Comparison of ENCODE assay signal across 8 cellular contexts in genomic region chr10:97407211-97407951, GRCh38. TPM values are rescaled to one million over a fixed set of nuclear protein-coding genes. Genes with fewer than 3 reads are reported as not detected.
DNase-seq lines count a peak whose midpoint lies in the region; ATAC-seq, FAIRE-seq and TF ChIP-seq lines count a peak whose summit lies in the region.

No MANE protein-coding gene starts in this region.

- H2AFZ ChIP-seq in GM12878 (ENCODE audit: control insufficient read depth, low read depth, low read length), result peak overlapping the region; percentile 86

- H3K4me1 ChIP-seq in GM12878 (ENCODE audit: control insufficient read depth, insufficient read depth, low read length), result no peaks in the 10 kb centered on the region
- H3K4me1 ChIP-seq in sigmoid colon, result peaks cover 0 to 9% (median 9%) of the 10 kb centered on the region in 4 donors

- H3K9ac ChIP-seq in GM12878 (ENCODE audit: control insufficient read depth, insufficient read depth, low read length), result no peak overlapping the region

- intact Hi-C loops in GM12878 (cut with micrococcal nuclease; ENCODE audit: unreplicated experiment) (loop anchor here (1.0 to 2.0 kb wide), 4 partner anchors 19 to 205 kb away; partner anchors contain the start of genes EXOSC1, PGAM1 and ZDHHC16), sigmoid colon (cut with DNase I) (no loop called here)

- H3K27me3 ChIP-seq in GM12878 (replicated peaks in 1 of 2; ENCODE audit: control insufficient read depth in 2 of 2, insufficient read depth in 2 of 2, low read length in 1 of 2) (no peaks in the 10 kb centered on the region), sigmoid colon (no peaks in the 10 kb centered on the region)

- H3K4me3 ChIP-seq in GM12878 (no peak overlapping the region), sigmoid colon (no peak overlapping the region)

- in situ Hi-C loops in GM12878 (cut with MboI), result no loop called here

- H3K36me3 ChIP-seq in GM12878 (ENCODE audit: control insufficient read depth in 2 of 2, insufficient read depth in 2 of 2, low read length in 1 of 2), result no peaks in the 10 kb centered on the region
- H3K36me3 ChIP-seq in sigmoid colon, result no peaks in the 10 kb centered on the region

- BruUV-seq in GM12878 (replicated peaks; lab: Mats Ljungman, UMichigan), result no TSS peak

- TF ChIP-seq RAD21 in GM12878 (IDR thresholded peaks at IDR 0.05; ENCODE audit: insufficient read depth, low read depth, low read length), result peak; percentile 66

- TF ChIP-seq POLR2A in GM12878 (IDR thresholded peaks at IDR 0.05; ENCODE audit: low read depth, low read length) (no peak), sigmoid colon (IDR thresholded peaks at IDR 0.05) (no peak)

- TF ChIP-seq EP300 in GM12878 (IDR thresholded peaks at IDR 0.05; ENCODE audit: borderline replicate concordance in 1 of 2, control insufficient read depth in 1 of 2, low read depth in 2 of 2, low read length in 2 of 2), result no peak
- TF ChIP-seq EP300 in sigmoid colon (IDR thresholded peaks at IDR 0.05), result no peak

- TF ChIP-seq CTCF in GM12878 (IDR thresholded peaks at IDR 0.05 in 2 of 3, conservative IDR thresholded peaks at IDR 0.05 in 1 of 3; ENCODE audit: control insufficient read depth in 2 of 3, extremely low read depth in 1 of 3, insufficient read depth in 1 of 3, low read depth in 3 of 3, low read length in 3 of 3), result peak; percentile 65 to 80 (median 67)
- TF ChIP-seq CTCF in sigmoid colon (IDR thresholded peaks at IDR 0.05), result peak; percentile 41 to 85 (median 80)

- H3K27me3 Mint-ChIP-seq in T-helper 1 cell treated with Interleukin-12 subunit alpha and Interleukin-12 subunit beta and Interleukin-4 antibody, amounts not matched to agents 30 μg/mL and 1 μg/mL, for 36 hours (ENCODE audit: low read depth), result no peaks in the 10 kb centered on the region

- H3K79me2 ChIP-seq in GM12878 (ENCODE audit: control insufficient read depth, insufficient read depth, low read length), result no peaks in the 10 kb centered on the region

- peak overlapping the region; percentile 68 for H3K4me2 ChIP-seq in GM12878 (ENCODE audit: control insufficient read depth, insufficient read depth)

- no peaks in the 10 kb centered on the region for H3K36me3 Mint-ChIP-seq in T-helper 1 cell treated with Interleukin-12 subunit alpha and Interleukin-12 subunit beta and Interleukin-4 antibody, amounts not matched to agents 30 μg/mL and 1 μg/mL, for 36 hours (ENCODE audit: low read depth)

- H3K27ac Mint-ChIP-seq in T-helper 1 cell treated with Interleukin-12 subunit alpha and Interleukin-12 subunit beta and Interleukin-4 antibody, amounts not matched to agents 30 μg/mL and 1 μg/mL, for 36 hours, result peak overlapping the region; percentile 76

- 1% methylated on average over 10 of the region's 10 CpGs for WGBS in GM12878 (ENCODE audit: insufficient coverage, insufficient replicate concordance, low lambda C conversion rate, missing lambda C conversion rate)
- WGBS in sigmoid colon, 2 donors, result 3 to 5% methylated on average over 10 of the region's 10 CpGs

- CTCF ChIA-PET in GM12878 (lab: Yijun Ruan, JAX), result interaction anchor here (0.7 to 2.9 kb wide), 10 partner anchors 15 to 205 kb away, joined by 3 to 27 read pairs (median 6); no protein-coding TSS in a partner anchor

- no peak overlapping the region for H3K27ac ChIP-seq in GM12878 (ENCODE audit: control insufficient read depth, insufficient read depth)
- peak overlapping the region in 1 of 4 donors; percentile 0 for H3K27ac ChIP-seq in sigmoid colon

- H4K20me1 ChIP-seq in GM12878 (ENCODE audit: control insufficient read depth, insufficient read depth), result no peaks in the 10 kb centered on the region

- DNase-seq in AG08396 (ENCODE audit: low spot score) (peak; percentile 77), NCI-H187 treated with DMSO at 0.1 percent for 48 hours (lab: John Stamatoyannopoulos, UW) (peak; percentile 43), GM12878 (ENCODE audit: low read depth, low spot score) (no peak), hepatic stellate cell (ENCODE audit: low spot score) (peak; percentile 82), sigmoid colon (peak; percentile 76)

- SMC1A ChIA-PET in GM12878 (lab: Charles Lee; ENCODE audit: uncharacterized antibody, unreplicated experiment), result interaction anchor here (0.6 to 1.2 kb wide), 3 partner anchors 12 to 22 kb away, joined by 3 to 4 read pairs (median 3); no protein-coding TSS in a partner anchor

- peak overlapping the region; percentile 68 for H3K4me3 Mint-ChIP-seq in T-helper 1 cell treated with Interleukin-12 subunit alpha and Interleukin-12 subunit beta and Interleukin-4 antibody, amounts not matched to agents 30 μg/mL and 1 μg/mL, for 36 hours

- H3K9me3 ChIP-seq in GM12878 (replicated peaks; ENCODE audit: control insufficient read depth, insufficient read depth, low read length) (no peaks in the 10 kb centered on the region), sigmoid colon (no peaks in the 10 kb centered on the region)

- ATAC-seq in GM18519 (IDR thresholded peaks at IDR 0.05; ENCODE audit: low FRiP score, unreplicated experiment) (peak; percentile 60), HG02981 (IDR thresholded peaks at IDR 0.05; ENCODE audit: unreplicated experiment) (peak; percentile 82), GM12878 (peak; percentile 99)

- RAD21 ChIA-PET in GM12878 (lab: Charles Lee; ENCODE audit: unreplicated experiment), result interaction anchor here (0.8 to 1.9 kb wide), 6 partner anchors 18 to 147 kb away, joined by 3 to 4 read pairs (median 4); no protein-coding TSS in a partner anchor

- peaks cover 13% of the 10 kb centered on the region for H3K4me1 Mint-ChIP-seq in T-helper 1 cell treated with Interleukin-12 subunit alpha and Interleukin-12 subunit beta and Interleukin-4 antibody, amounts not matched to agents 30 μg/mL and 1 μg/mL, for 36 hours (ENCODE audit: low read depth)

- POLR2A ChIA-PET in GM12878 (lab: Charles Lee), result no interaction called here

- peak; percentile 81 for FAIRE-seq in GM12878 (lab: Jason Lieb, UNC)

- H3K9me3 Mint-ChIP-seq in T-helper 1 cell treated with Interleukin-12 subunit alpha and Interleukin-12 subunit beta and Interleukin-4 antibody, amounts not matched to agents 30 μg/mL and 1 μg/mL, for 36 hours, result no peaks in the 10 kb centered on the region

RNA-seq across cellular contexts. Expression of gene RRP12, which starts 6.2 kb away (rescaled TPM):
- total RNA-seq in GM12878 (2013; cell fraction: nucleolus; rRNA removed), result 71.8 and 82.0 TPM in 2 replicates
- 27.2 and 32.6 TPM in 2 replicates for total RNA-seq in GM12878 (2014; rRNA removed)
- 14.6 and 14.9 TPM in 2 replicates for total RNA-seq in GM12878 (2014; rRNA removed; fragmentation: Illumina TruSeq; extraction: Trizol)
- total RNA-seq in GM12878 (2021), result 47.7 and 48.3 TPM in 2 replicates
- 9.1 TPM for polyA plus RNA-seq in GM12878 (2011; ENCODE audit: low read depth)
- 5.0 and 13.9 TPM in 2 replicates for polyA plus RNA-seq in GM12878 (2011; rRNA removed)
- polyA plus RNA-seq in GM12878 (2011; cell fraction: cytosol; rRNA removed), result 8.6 and 8.9 TPM in 2 replicates
- 38.5 and 56.3 TPM in 2 replicates for polyA plus RNA-seq in GM12878 (2011; cell fraction: nucleus; rRNA removed)
- polyA plus RNA-seq in GM12878 (2012), result 14.7 and 17.0 TPM in 2 replicates
- polyA plus RNA-seq in GM12878 (2014; fragmentation: Illumina TruSeq; extraction: Trizol), result 5.1 and 16.5 TPM in 2 replicates
- polyA plus RNA-seq in GM12878 (2014; fragmentation: Nextera tagmentation; extraction: Ambion mirVana), result 1 to 10 TPM; 5.3 to 5.7 TPM
- 17.1 and 22.1 TPM in 2 replicates for polyA plus RNA-seq in GM12878 (2014; rRNA removed)
- 10 to 100 TPM; 47.2 to 48.7 TPM for polyA plus RNA-seq in GM12878 (2016; fragmentation: Nextera tagmentation; extraction: Ambion mirVana)
- 19.9 and 23.0 TPM in 2 replicates for polyA minus RNA-seq in GM12878 (2011; rRNA and poly(A)+ RNA removed)
- polyA minus RNA-seq in GM12878 (2011; cell fraction: cytosol; rRNA and poly(A)+ RNA removed), result 7.4 and 14.5 TPM in 2 replicates
- polyA minus RNA-seq in GM12878 (2011; cell fraction: nucleus; rRNA and poly(A)+ RNA removed), result 22.7 and 41.5 TPM in 2 replicates
- 10 to 100 TPM in 2 of 4 donors, 1 to 10 TPM in 2; 5.9 to 17.4 (median 9.8) TPM for total RNA-seq in sigmoid colon
- polyA plus RNA-seq in sigmoid colon, result 10 to 100 TPM in 1 of 3 donors, 1 to 10 TPM in 2; 3.2 to 18.8 (median 7.8) TPM

RNA-seq across cellular contexts. Expression of gene PGAM1, which starts 18.6 kb away (rescaled TPM):
- total RNA-seq in GM12878 (2013; cell fraction: nucleolus; rRNA removed), result 129 and 132 TPM in 2 replicates
- 900 and 915 TPM in 2 replicates for total RNA-seq in GM12878 (2014; rRNA removed)
- 522 and 529 TPM in 2 replicates for total RNA-seq in GM12878 (2014; rRNA removed; fragmentation: Illumina TruSeq; extraction: Trizol)
- 716 and 743 TPM in 2 replicates for total RNA-seq in GM12878 (2021)
- 616 TPM for polyA plus RNA-seq in GM12878 (2011; ENCODE audit: low read depth)
- polyA plus RNA-seq in GM12878 (2011; rRNA removed), result 1,223 and 1,362 TPM in 2 replicates
- polyA plus RNA-seq in GM12878 (2011; cell fraction: cytosol; rRNA removed), result 1,432 and 1,474 TPM in 2 replicates
- 542 and 632 TPM in 2 replicates for polyA plus RNA-seq in GM12878 (2011; cell fraction: nucleus; rRNA removed)
- 909 and 1,002 TPM in 2 replicates for polyA plus RNA-seq in GM12878 (2012)
- 458 and 657 TPM in 2 replicates for polyA plus RNA-seq in GM12878 (2014; fragmentation: Illumina TruSeq; extraction: Trizol)
- 100 to 1,000 TPM; 115 to 271 TPM for polyA plus RNA-seq in GM12878 (2014; fragmentation: Nextera tagmentation; extraction: Ambion mirVana)
- polyA plus RNA-seq in GM12878 (2014; rRNA removed), result 761 and 772 TPM in 2 replicates
- polyA plus RNA-seq in GM12878 (2016; fragmentation: Nextera tagmentation; extraction: Ambion mirVana), result 1,000 to 10,000 TPM; 1,161 to 1,235 TPM
- polyA minus RNA-seq in GM12878 (2011; rRNA and poly(A)+ RNA removed), result 705 and 1,086 TPM in 2 replicates
- 277 and 295 TPM in 2 replicates for polyA minus RNA-seq in GM12878 (2011; cell fraction: cytosol; rRNA and poly(A)+ RNA removed)
- polyA minus RNA-seq in GM12878 (2011; cell fraction: nucleus; rRNA and poly(A)+ RNA removed), result 144 and 158 TPM in 2 replicates
- 100 to 1,000 TPM; 188 to 306 (median 224) TPM for total RNA-seq in sigmoid colon
- polyA plus RNA-seq in sigmoid colon, result 100 to 1,000 TPM; 195 to 363 (median 303) TPM

RNA-seq across cellular contexts. Expression of gene EXOSC1, which starts 38.4 kb away (rescaled TPM):
- total RNA-seq in GM12878 (2013; cell fraction: nucleolus; rRNA removed), result 32.7 and 33.1 TPM in 2 replicates
- total RNA-seq in GM12878 (2014; rRNA removed) (63.1 and 65.8 TPM in 2 replicates), GM12878 (2014; rRNA removed; fragmentation: Illumina TruSeq; extraction: Trizol) (63.8 and 65.7 TPM in 2 replicates), GM12878 (2021) (43.4 and 50.3 TPM in 2 replicates), sigmoid colon (10 to 100 TPM; 29.1 to 40.0 (median 38.7) TPM)
- polyA plus RNA-seq in GM12878 (2011; ENCODE audit: low read depth), result 43.6 TPM
- polyA plus RNA-seq in GM12878 (2011; rRNA removed) (50.8 and 53.7 TPM in 2 replicates), GM12878 (2014; fragmentation: Illumina TruSeq; extraction: Trizol) (80.5 and 83.4 TPM in 2 replicates), GM12878 (2014; fragmentation: Nextera tagmentation; extraction: Ambion mirVana) (100 to 1,000 TPM in 1 of 2 experiments, 10 to 100 TPM in 1; 88.8 to 121 TPM), GM12878 (2014; rRNA removed) (65.7 and 66.7 TPM in 2 replicates), GM12878 (2016; fragmentation: Nextera tagmentation; extraction: Ambion mirVana) (100 to 1,000 TPM; 116 to 119 TPM), sigmoid colon (10 to 100 TPM; 35.4 to 42.6 (median 36.8) TPM)
- polyA plus RNA-seq in GM12878 (2011; cell fraction: cytosol; rRNA removed), result 56.7 and 58.7 TPM in 2 replicates
- polyA plus RNA-seq in GM12878 (2011; cell fraction: nucleus; rRNA removed), result 27.4 and 30.1 TPM in 2 replicates
- polyA plus RNA-seq in GM12878 (2012), result 44.2 and 44.4 TPM in 2 replicates
- 30.1 and 31.1 TPM in 2 replicates for polyA minus RNA-seq in GM12878 (2011; rRNA and poly(A)+ RNA removed)
- polyA minus RNA-seq in GM12878 (2011; cell fraction: cytosol; rRNA and poly(A)+ RNA removed), result 6.4 and 13.6 TPM in 2 replicates
- 9.2 and 15.8 TPM in 2 replicates for polyA minus RNA-seq in GM12878 (2011; cell fraction: nucleus; rRNA and poly(A)+ RNA removed)

RNA-seq across cellular contexts. Expression of gene ZDHHC16, which starts 38.6 kb away (rescaled TPM):
- 27.9 and 36.8 TPM in 2 replicates for total RNA-seq in GM12878 (2013; cell fraction: nucleolus; rRNA removed)
- total RNA-seq in GM12878 (2014; rRNA removed) (30.0 and 30.6 TPM in 2 replicates), GM12878 (2014; rRNA removed; fragmentation: Illumina TruSeq; extraction: Trizol) (27.3 and 29.6 TPM in 2 replicates), GM12878 (2021) (27.7 and 30.5 TPM in 2 replicates), sigmoid colon (10 to 100 TPM; 15.7 to 36.3 (median 24.0) TPM)
- 11.7 TPM for polyA plus RNA-seq in GM12878 (2011; ENCODE audit: low read depth)
- polyA plus RNA-seq in GM12878 (2011; rRNA removed) (17.6 and 25.7 TPM in 2 replicates), GM12878 (2014; fragmentation: Illumina TruSeq; extraction: Trizol) (40.7 and 43.2 TPM in 2 replicates), GM12878 (2014; fragmentation: Nextera tagmentation; extraction: Ambion mirVana) (10 to 100 TPM; 16.8 to 20.0 TPM), GM12878 (2014; rRNA removed) (26.5 and 27.8 TPM in 2 replicates), GM12878 (2016; fragmentation: Nextera tagmentation; extraction: Ambion mirVana) (10 to 100 TPM; 56.6 to 63.1 TPM), sigmoid colon (10 to 100 TPM; 16.8 to 35.1 (median 21.5) TPM)
- polyA plus RNA-seq in GM12878 (2011; cell fraction: cytosol; rRNA removed), result 42.2 and 45.9 TPM in 2 replicates
- polyA plus RNA-seq in GM12878 (2011; cell fraction: nucleus; rRNA removed), result 36.1 and 42.5 TPM in 2 replicates
- 14.2 and 16.8 TPM in 2 replicates for polyA plus RNA-seq in GM12878 (2012)
- 45.6 and 55.0 TPM in 2 replicates for polyA minus RNA-seq in GM12878 (2011; rRNA and poly(A)+ RNA removed)
- 8.7 and 10.7 TPM in 2 replicates for polyA minus RNA-seq in GM12878 (2011; cell fraction: cytosol; rRNA and poly(A)+ RNA removed)
- 15.4 and 26.1 TPM in 2 replicates for polyA minus RNA-seq in GM12878 (2011; cell fraction: nucleus; rRNA and poly(A)+ RNA removed)
